ENCODE assay signal across 22 cellular contexts in the genomic region with DNA sequence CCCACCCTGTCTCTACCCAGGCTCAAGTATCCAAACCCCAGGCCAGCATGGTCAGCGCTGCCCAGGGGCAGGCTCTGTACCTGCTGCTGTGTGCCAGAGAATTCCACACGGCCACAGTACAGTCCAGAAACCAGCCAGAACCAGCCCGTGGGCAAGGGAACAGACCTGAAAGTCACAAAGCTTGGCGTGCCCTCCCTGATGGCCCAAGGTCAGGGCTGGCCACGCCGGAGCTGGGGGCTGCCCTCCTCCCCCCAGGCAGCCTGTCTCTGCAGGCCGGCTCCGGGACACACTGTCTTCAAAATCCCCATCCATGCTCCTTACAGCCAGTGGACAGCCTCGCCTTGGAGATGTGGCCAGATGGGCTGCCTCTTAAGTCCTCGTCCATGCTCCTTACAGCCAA.
DNase-seq lines count a peak whose midpoint lies in the region; ATAC-seq, FAIRE-seq and TF ChIP-seq lines count a peak whose summit lies in the region.
"Had no signal": no experiment of that assay in that cellular context is flagged by ENCODE, and none has a peak within 500 bp of the region (broad histone marks: within the 10 kb centered on the region; RNA-seq: fewer than 3 reads in every experiment).

No MANE protein-coding gene starts in this region.

- H3K27me3 ChIP-seq in brain microvascular endothelial cell (replicated peaks) = no peaks in the 10 kb centered on the region
- no peaks in the 10 kb centered on the region for H3K27me3 ChIP-seq in sigmoid colon

- no peak for ATAC-seq in HG03439 (IDR thresholded peaks at IDR 0.05; ENCODE audit: unreplicated experiment)
- ATAC-seq in GM21423 (IDR thresholded peaks at IDR 0.05; ENCODE audit: unreplicated experiment) = no peak
- ATAC-seq: activated CD4-positive, alpha-beta T cell treated with anti-CD3 and anti-CD28 coated beads for 36 hours; HepG2 had no signal

- H3K4me1 ChIP-seq in kidney (ENCODE audit: control insufficient read depth in 1 of 2, insufficient read depth in 1 of 2, low read depth in 1 of 2, low read length in 2 of 2) (peaks cover 41 to 55% of the 10 kb centered on the region in 2 donors), sigmoid colon (peaks cover 0 to 59% (median 48%) of the 10 kb centered on the region in 4 donors)
- H3K4me1 ChIP-seq: Caco-2 had no signal

- H3K9ac ChIP-seq in kidney (ENCODE audit: low read length in 2 of 2) = peak overlapping the region in 1 of 2 donors; percentile 32

- intact Hi-C loops in kidney (cut with DNase I) (no loop called here), sigmoid colon (cut with DNase I) (no loop called here)

- in situ Hi-C loops in brain microvascular endothelial cell (cut with HindIII; ENCODE audit: low pct_ligation_motif_present, low sequenced_read_pairs) = no loop called here

- H3K27ac ChIP-seq in C4-2B (peak overlapping the region; percentile 17; the same call in 1 of the 2 replicates), brain microvascular endothelial cell (peak overlapping the region; percentile 29), kidney (ENCODE audit: low read depth in 2 of 2, low read length in 2 of 2) (peak overlapping the region; percentile 92 to 95), sigmoid colon (peak overlapping the region in 1 of 4 donors; percentile 28)

- no peak for TF ChIP-seq EP300 in sigmoid colon (IDR thresholded peaks at IDR 0.05)

- 85 to 92% methylated on average over 10 of the region's 10 CpGs for WGBS in sigmoid colon, 2 donors

- peaks cover 2% of the 10 kb centered on the region for H3K36me3 ChIP-seq in brain microvascular endothelial cell (replicated peaks)
- peaks cover 0 to 2% of the 10 kb centered on the region in 2 donors for H3K36me3 ChIP-seq in kidney (ENCODE audit: control insufficient read depth in 1 of 2, insufficient read depth in 2 of 2, low read length in 2 of 2)
- H3K36me3 ChIP-seq in sigmoid colon = no peaks in the 10 kb centered on the region

- no peak for FAIRE-seq in kidney (lab: Jason Lieb, UNC)
- FAIRE-seq: A204.1, bronchial epithelial cell, HepG2 had no signal

- H3K9me3 ChIP-seq in kidney (ENCODE audit: control insufficient read depth in 1 of 2, low read length in 2 of 2) (no peaks in the 10 kb centered on the region), sigmoid colon (no peaks in the 10 kb centered on the region)
- H3K9me3 ChIP-seq: Caco-2 had no signal

- H3K4me3 ChIP-seq in brain microvascular endothelial cell (ENCODE audit: low read depth, low read length) (no peak overlapping the region), kidney (ENCODE audit: low read length in 2 of 2) (no peak overlapping the region), sigmoid colon (no peak overlapping the region)
- H3K4me3 ChIP-seq: smooth muscle cell had no signal

- TF ChIP-seq POLR2A in sigmoid colon (IDR thresholded peaks at IDR 0.05) = no peak

- TF ChIP-seq CTCF in C4-2B (conservative IDR thresholded peaks at IDR 0.05) (no peak), brain microvascular endothelial cell (IDR thresholded peaks at IDR 0.05; ENCODE audit: low read depth, low read length, missing control alignments) (no peak), kidney (IDR thresholded peaks at IDR 0.05; ENCODE audit: borderline replicate concordance, extremely low read depth, insufficient read depth) (no peak), sigmoid colon (IDR thresholded peaks at IDR 0.05) (no peak)

- DNase-seq in brain microvascular endothelial cell (no peak), kidney (peak; percentile 85), sigmoid colon (peak; percentile 53), NCI-H2196 treated with DMSO at 0.1 percent for 48 hours (lab: John Stamatoyannopoulos, UW; ENCODE audit: unreplicated experiment) (no peak), putamen (ENCODE audit: low spot score) (no peak)
- DNase-seq: activated CD4-positive, alpha-beta T cell treated with anti-CD3 and anti-CD28 coated beads for 36 hours; activated naive CD8-positive, alpha-beta T cell treated with anti-CD3 and anti-CD28 coated beads, Interleukin-2, amount 10 ng/mL, durations not matched to agents 7 days and 5 days; Caco-2; dermis blood vessel endothelial cell; hippocampal formation; islet precursor cell; NCI-H526 treated with DMSO at 0.1 percent for 48 hours; SHP77; stimulated activated CD4-positive, alpha-beta T cell treated with anti-CD3 and anti-CD28 coated beads, Interleukin-4, amount 100 ng/mL, for 1 hour; SW 1271 had no signal

Comparison
In these comparisons a context has a peak if more than half of its experiments do, and no peak if none do; other contexts are left out.
1. DNase-seq: peak in kidney (single experiment) and sigmoid colon (single experiment); none in brain microvascular endothelial cell (single experiment), NCI-H2196 treated with DMSO at 0.1 percent for 48 hours (single experiment) and putamen (single experiment).